ENCODE assay signal across 9 cellular contexts in genomic region chr15:81297147-81297572, GRCh38. TPM values are rescaled to one million over a fixed set of nuclear protein-coding genes. Genes with fewer than 3 reads are reported as not detected.
DNase-seq lines count a peak whose midpoint lies in the region; ATAC-seq and TF ChIP-seq lines count a peak whose summit lies in the region.
"Had no signal": no experiment of that assay in that cellular context is flagged by ENCODE, and none has a peak within 500 bp of the region (broad histone marks: within the 10 kb centered on the region; RNA-seq: fewer than 3 reads in every experiment).

No MANE protein-coding gene starts in this region.

- ATAC-seq in GM21786 (IDR thresholded peaks at IDR 0.05; ENCODE audit: unreplicated experiment), result no peak

- no peaks in the 10 kb centered on the region for H3K9me3 Mint-ChIP-seq in endothelial cell (ENCODE audit: unreplicated experiment)

- peaks cover 18% of the 10 kb centered on the region for H3K36me3 Mint-ChIP-seq in endothelial cell (ENCODE audit: low read depth, unreplicated experiment)

- H3K27ac ChIP-seq in OCI-LY1 (ENCODE audit: low read depth, low read length, poor library complexity, severe bottlenecking) (peak overlapping the region; percentile 96), skeletal muscle tissue (ENCODE audit: low read depth, low read length) (peak overlapping the region; percentile 61)

- no peaks in the 10 kb centered on the region for H3K9me2 ChIP-seq in OCI-LY1 (ENCODE audit: low read depth, low read length)

- H3K27me3 ChIP-seq in OCI-LY1 (ENCODE audit: insufficient read depth, low read length), result no peaks in the 10 kb centered on the region
- H3K27me3 ChIP-seq in skeletal muscle tissue (ENCODE audit: control insufficient read depth in 3 of 3, insufficient read depth in 3 of 3, low read length in 3 of 3), result peaks cover 0 to 8% (median 4%) of the 10 kb centered on the region in 3 donors

- H3K36me3 ChIP-seq in OCI-LY1 (ENCODE audit: insufficient read depth, low read length) (peaks cover 31% of the 10 kb centered on the region; the same call in 1 of the 2 replicates), skeletal muscle tissue (ENCODE audit: control insufficient read depth in 3 of 3, insufficient read depth in 3 of 3, low read length in 3 of 3) (peaks cover 0 to 12% (median 2%) of the 10 kb centered on the region in 3 donors)

- DNase-seq in endothelial cell (ENCODE audit: low spot score), result no peak
- DNase-seq in effector CD8-positive, alpha-beta T cell (lab: John Stamatoyannopoulos, UW), result no peak
- DNase-seq in NCI-H2029 treated with DMSO at 0.1 percent for 48 hours (lab: John Stamatoyannopoulos, UW), result no peak
- no peak for DNase-seq in CD1c-positive myeloid dendritic cell (ENCODE audit: extremely low spot score)

- TF ChIP-seq CTCF in OCI-LY1 (IDR thresholded peaks at IDR 0.05; ENCODE audit: low read length) (no peak), endothelial cell (IDR thresholded peaks at IDR 0.05; ENCODE audit: unreplicated experiment) (no peak)

- H3K79me2 ChIP-seq in OCI-LY1 (ENCODE audit: insufficient read depth, low read length), result peaks cover 15% of the 10 kb centered on the region

- H3K9ac ChIP-seq in OCI-LY1 (ENCODE audit: low read length) (peak overlapping the region; percentile 77), skeletal muscle tissue (ENCODE audit: low read depth in 1 of 3, low read length in 3 of 3) (peak overlapping the region in 2 of 3 donors; percentile 20 to 57)

- peak overlapping the region; percentile 89 for H3K4me2 ChIP-seq in OCI-LY1 (ENCODE audit: low read length)

- no peaks in the 10 kb centered on the region for H4K20me1 ChIP-seq in OCI-LY1 (ENCODE audit: insufficient read depth, low read length)

- H3K27me3 Mint-ChIP-seq in endothelial cell (ENCODE audit: unreplicated experiment), result peaks cover 5% of the 10 kb centered on the region

- H3K9me3 ChIP-seq in OCI-LY1 (ENCODE audit: low read length) (no peaks in the 10 kb centered on the region), skeletal muscle tissue (ENCODE audit: control insufficient read depth in 3 of 3, low read length in 3 of 3) (no peaks in the 10 kb centered on the region)

- H3K4me1 ChIP-seq in OCI-LY1 (ENCODE audit: insufficient read depth, low read length, severe bottlenecking), result peaks cover 99% of the 10 kb centered on the region
- H3K4me1 ChIP-seq in skeletal muscle tissue (ENCODE audit: control insufficient read depth in 3 of 3, insufficient read depth in 3 of 3, low read length in 3 of 3), result peaks cover 16 to 28% (median 23%) of the 10 kb centered on the region in 3 donors

- H2AFZ ChIP-seq in OCI-LY1 (ENCODE audit: low read length), result no peak overlapping the region

- H3K4me3 ChIP-seq in GM08714 (ENCODE audit: low read length) (peak overlapping the region; percentile 73), OCI-LY1 (ENCODE audit: low read depth, low read length, poor library complexity, severe bottlenecking) (peak overlapping the region; percentile 68), skeletal muscle tissue (ENCODE audit: low read length in 3 of 3) (peak overlapping the region; percentile 48 to 55 (median 52))
- H3K4me3 ChIP-seq: lung had no signal

- H3K27ac Mint-ChIP-seq in endothelial cell (ENCODE audit: unreplicated experiment), result peak overlapping the region; percentile 88

- peak overlapping the region; percentile 79 for H3K4me3 Mint-ChIP-seq in endothelial cell (ENCODE audit: unreplicated experiment)

- no peaks in the 10 kb centered on the region for H3F3A ChIP-seq in OCI-LY1 (ENCODE audit: insufficient read depth, low read length)

- H3K4me1 Mint-ChIP-seq in endothelial cell (ENCODE audit: unreplicated experiment), result peaks cover 41% of the 10 kb centered on the region

RNA-seq across cellular contexts. Expression of gene STARD5, which starts 26.8 kb away (rescaled TPM):
- total RNA-seq in endothelial cell (ENCODE audit: unreplicated experiment) (7.3 TPM), skeletal muscle tissue (2.1 TPM)
